In the genomic region with DNA sequence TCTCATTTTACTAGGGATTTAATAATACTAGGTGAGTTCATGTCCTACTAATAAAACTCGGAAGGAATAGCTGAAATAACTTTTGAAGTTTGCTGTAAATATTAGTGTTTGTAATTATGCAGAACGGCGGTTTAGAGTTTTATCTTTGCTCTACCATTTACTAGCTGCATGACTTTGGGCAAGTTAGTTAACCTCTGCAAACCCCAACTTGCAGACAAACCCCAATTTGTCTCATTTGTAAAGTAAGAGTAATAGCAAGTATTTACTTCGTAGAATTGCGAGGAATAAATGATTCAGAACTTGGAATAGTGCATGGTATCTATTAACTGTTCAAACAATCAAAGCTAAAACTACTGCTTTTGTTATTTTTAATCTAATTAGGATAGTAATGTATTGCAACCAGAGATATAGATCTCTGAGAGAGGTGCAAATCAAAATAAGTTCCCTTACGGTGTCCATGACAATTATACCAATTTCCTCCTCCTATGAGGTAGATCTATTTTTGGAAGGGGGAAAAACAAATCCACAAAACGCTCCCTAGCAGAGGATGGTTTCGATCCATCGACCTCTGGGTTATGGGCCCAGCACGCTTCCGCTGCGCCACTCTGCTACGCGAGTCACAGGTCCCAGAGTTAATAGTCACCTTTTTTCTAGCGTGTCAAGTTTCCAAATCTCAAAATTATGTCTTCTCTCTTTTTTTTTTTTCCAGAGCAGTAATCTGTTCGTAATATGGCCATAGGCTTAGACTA, we compare ENCODE assay signal across 1 cellular context.
TF ChIP-seq lines count a peak whose summit lies in the region.

No MANE protein-coding gene starts in this region.

TF ChIP-seq in HepG2, 621 proteins besides CTCF, POLR2A, EP300 and RAD21 (continued from another document and continues in another):
- TF ChIP-seq ZSCAN22 (CRISPR knock-in tag; IDR thresholded peaks at IDR 0.05) (no peak), NFIC (IDR thresholded peaks at IDR 0.05; ENCODE audit: low read length) (no peak), BRD4 (CRISPR knock-in tag; IDR thresholded peaks at IDR 0.05) (no peak), CBX1 (IDR thresholded peaks at IDR 0.05; ENCODE audit: low read depth) (peak; percentile 70), ZNF777 (CRISPR knock-in tag; IDR thresholded peaks at IDR 0.05) (no peak; the same call in 1 of the 2 replicates), ZGPAT (CRISPR knock-in tag; IDR thresholded peaks at IDR 0.05) (peak; percentile 93), ZSCAN9 (CRISPR knock-in tag; IDR thresholded peaks at IDR 0.05; ENCODE audit: borderline replicate concordance) (peak; percentile 59; the same call in 1 of the 2 replicates), ZNF83 (CRISPR knock-in tag; IDR thresholded peaks at IDR 0.05; ENCODE audit: borderline replicate concordance) (no peak), GATAD2A (CRISPR knock-in tag; IDR thresholded peaks at IDR 0.05) (peak; percentile 90), ZNF552 (CRISPR knock-in tag; IDR thresholded peaks at IDR 0.05; ENCODE audit: borderline replicate concordance) (no peak), ZNF12 (CRISPR knock-in tag; IDR thresholded peaks at IDR 0.05) (peak; percentile 70; the same call in 1 of the 2 replicates), ZNF510 (CRISPR knock-in tag; IDR thresholded peaks at IDR 0.05; ENCODE audit: low read depth) (no peak), CHD2 (IDR thresholded peaks at IDR 0.05; ENCODE audit: low read depth, low read length) (no peak), MATR3 (CRISPR knock-in tag; IDR thresholded peaks at IDR 0.05) (no peak), ZNF530 (CRISPR knock-in tag; IDR thresholded peaks at IDR 0.05; ENCODE audit: low read depth) (no peak), CCAR2 (optimal IDR thresholded peaks at IDR 0.05; ENCODE audit: low read depth, low read length) (no peak), HNRNPLL (IDR thresholded peaks at IDR 0.05; ENCODE audit: low read depth, low read length, poor library complexity, severe bottlenecking) (no peak), FOXK1 (CRISPR knock-in tag; IDR thresholded peaks at IDR 0.05; ENCODE audit: borderline replicate concordance, low read depth) (peak; percentile 84; the same call in 1 of the 2 replicates), ZNF34 (CRISPR knock-in tag; IDR thresholded peaks at IDR 0.05; ENCODE audit: borderline replicate concordance) (no peak), ZFY (CRISPR knock-in tag; IDR thresholded peaks at IDR 0.05) (0 out of 2 replicates have a peak, but pooled peaks have one; percentile 35), ZNF564 (CRISPR knock-in tag; IDR thresholded peaks at IDR 0.05) (no peak), HOXA9 (CRISPR knock-in tag; IDR thresholded peaks at IDR 0.05; ENCODE audit: borderline replicate concordance) (no peak), ZNF891 (CRISPR knock-in tag; IDR thresholded peaks at IDR 0.05) (no peak), ZNF546 (CRISPR knock-in tag; conservative IDR thresholded peaks at IDR 0.05) (no peak), MAFK (conservative IDR thresholded peaks at IDR 0.05 in 1 of 2, IDR thresholded peaks at IDR 0.05 in 1 of 2; ENCODE audit: low read length in 2 of 2) (no peak), ZNF724P (CRISPR knock-in tag; IDR thresholded peaks at IDR 0.05; ENCODE audit: borderline replicate concordance) (no peak), RXRA (CRISPR knock-in tag; IDR thresholded peaks at IDR 0.05) (peak; percentile 28; the same call in 1 of the 2 replicates), NRL (CRISPR knock-in tag; IDR thresholded peaks at IDR 0.05; ENCODE audit: borderline replicate concordance) (no peak), UBTF (CRISPR knock-in tag; IDR thresholded peaks at IDR 0.05) (0 out of 2 replicates have a peak, but pooled peaks have one; percentile 30), ZBTB38 (CRISPR knock-in tag; IDR thresholded peaks at IDR 0.05) (no peak), NR3C1 (CRISPR knock-in tag; IDR thresholded peaks at IDR 0.05) (no peak), KMT2B (CRISPR knock-in tag; IDR thresholded peaks at IDR 0.05) (peak; percentile 50; the same call in 1 of the 2 replicates), ZNF589 (CRISPR knock-in tag; conservative IDR thresholded peaks at IDR 0.05) (no peak), RELA (CRISPR knock-in tag; IDR thresholded peaks at IDR 0.05) (no peak), ZSCAN12 (CRISPR knock-in tag; IDR thresholded peaks at IDR 0.05) (no peak), SAP130 (CRISPR knock-in tag; IDR thresholded peaks at IDR 0.05; ENCODE audit: low read depth) (peak; percentile 79), CBFB (CRISPR knock-in tag; IDR thresholded peaks at IDR 0.05) (peak; percentile 47; the same call in 1 of the 2 replicates), ZNF225 (CRISPR knock-in tag; IDR thresholded peaks at IDR 0.05) (no peak), ZNF709 (CRISPR knock-in tag; IDR thresholded peaks at IDR 0.05) (no peak), REL (CRISPR knock-in tag; conservative IDR thresholded peaks at IDR 0.05) (no peak), E2F1 (CRISPR knock-in tag; IDR thresholded peaks at IDR 0.05) (no peak), NFE2L1 (CRISPR knock-in tag; IDR thresholded peaks at IDR 0.05; ENCODE audit: borderline replicate concordance) (no peak), CHCHD3 (CRISPR knock-in tag; IDR thresholded peaks at IDR 0.05) (no peak), IRX3 (CRISPR knock-in tag; IDR thresholded peaks at IDR 0.05; ENCODE audit: borderline replicate concordance, low read depth) (no peak), KLF13 (CRISPR knock-in tag; IDR thresholded peaks at IDR 0.05) (no peak)
- TF ChIP-seq, protein P1, sequence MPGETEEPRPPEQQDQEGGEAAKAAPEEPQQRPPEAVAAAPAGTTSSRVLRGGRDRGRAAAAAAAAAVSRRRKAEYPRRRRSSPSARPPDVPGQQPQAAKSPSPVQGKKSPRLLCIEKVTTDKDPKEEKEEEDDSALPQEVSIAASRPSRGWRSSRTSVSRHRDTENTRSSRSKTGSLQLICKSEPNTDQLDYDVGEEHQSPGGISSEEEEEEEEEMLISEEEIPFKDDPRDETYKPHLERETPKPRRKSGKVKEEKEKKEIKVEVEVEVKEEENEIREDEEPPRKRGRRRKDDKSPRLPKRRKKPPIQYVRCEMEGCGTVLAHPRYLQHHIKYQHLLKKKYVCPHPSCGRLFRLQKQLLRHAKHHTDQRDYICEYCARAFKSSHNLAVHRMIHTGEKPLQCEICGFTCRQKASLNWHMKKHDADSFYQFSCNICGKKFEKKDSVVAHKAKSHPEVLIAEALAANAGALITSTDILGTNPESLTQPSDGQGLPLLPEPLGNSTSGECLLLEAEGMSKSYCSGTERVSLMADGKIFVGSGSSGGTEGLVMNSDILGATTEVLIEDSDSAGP (CRISPR knock-in tag; IDR thresholded peaks at IDR 0.05; ENCODE audit: borderline replicate concordance) = no peak
- TF ChIP-seq, protein P2, sequence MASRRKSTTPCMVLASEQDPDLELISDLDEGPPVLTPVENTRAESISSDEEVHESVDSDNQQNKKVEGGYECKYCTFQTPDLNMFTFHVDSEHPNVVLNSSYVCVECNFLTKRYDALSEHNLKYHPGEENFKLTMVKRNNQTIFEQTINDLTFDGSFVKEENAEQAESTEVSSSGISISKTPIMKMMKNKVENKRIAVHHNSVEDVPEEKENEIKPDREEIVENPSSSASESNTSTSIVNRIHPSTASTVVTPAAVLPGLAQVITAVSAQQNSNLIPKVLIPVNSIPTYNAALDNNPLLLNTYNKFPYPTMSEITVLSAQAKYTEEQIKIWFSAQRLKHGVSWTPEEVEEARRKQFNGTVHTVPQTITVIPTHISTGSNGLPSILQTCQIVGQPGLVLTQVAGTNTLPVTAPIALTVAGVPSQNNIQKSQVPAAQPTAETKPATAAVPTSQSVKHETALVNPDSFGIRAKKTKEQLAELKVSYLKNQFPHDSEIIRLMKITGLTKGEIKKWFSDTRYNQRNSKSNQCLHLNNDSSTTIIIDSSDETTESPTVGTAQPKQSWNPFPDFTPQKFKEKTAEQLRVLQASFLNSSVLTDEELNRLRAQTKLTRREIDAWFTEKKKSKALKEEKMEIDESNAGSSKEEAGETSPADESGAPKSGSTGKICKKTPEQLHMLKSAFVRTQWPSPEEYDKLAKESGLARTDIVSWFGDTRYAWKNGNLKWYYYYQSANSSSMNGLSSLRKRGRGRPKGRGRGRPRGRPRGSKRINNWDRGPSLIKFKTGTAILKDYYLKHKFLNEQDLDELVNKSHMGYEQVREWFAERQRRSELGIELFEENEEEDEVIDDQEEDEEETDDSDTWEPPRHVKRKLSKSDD (CRISPR knock-in tag; IDR thresholded peaks at IDR 0.05; ENCODE audit: low read depth) = no peak
- TF ChIP-seq, protein P3, sequence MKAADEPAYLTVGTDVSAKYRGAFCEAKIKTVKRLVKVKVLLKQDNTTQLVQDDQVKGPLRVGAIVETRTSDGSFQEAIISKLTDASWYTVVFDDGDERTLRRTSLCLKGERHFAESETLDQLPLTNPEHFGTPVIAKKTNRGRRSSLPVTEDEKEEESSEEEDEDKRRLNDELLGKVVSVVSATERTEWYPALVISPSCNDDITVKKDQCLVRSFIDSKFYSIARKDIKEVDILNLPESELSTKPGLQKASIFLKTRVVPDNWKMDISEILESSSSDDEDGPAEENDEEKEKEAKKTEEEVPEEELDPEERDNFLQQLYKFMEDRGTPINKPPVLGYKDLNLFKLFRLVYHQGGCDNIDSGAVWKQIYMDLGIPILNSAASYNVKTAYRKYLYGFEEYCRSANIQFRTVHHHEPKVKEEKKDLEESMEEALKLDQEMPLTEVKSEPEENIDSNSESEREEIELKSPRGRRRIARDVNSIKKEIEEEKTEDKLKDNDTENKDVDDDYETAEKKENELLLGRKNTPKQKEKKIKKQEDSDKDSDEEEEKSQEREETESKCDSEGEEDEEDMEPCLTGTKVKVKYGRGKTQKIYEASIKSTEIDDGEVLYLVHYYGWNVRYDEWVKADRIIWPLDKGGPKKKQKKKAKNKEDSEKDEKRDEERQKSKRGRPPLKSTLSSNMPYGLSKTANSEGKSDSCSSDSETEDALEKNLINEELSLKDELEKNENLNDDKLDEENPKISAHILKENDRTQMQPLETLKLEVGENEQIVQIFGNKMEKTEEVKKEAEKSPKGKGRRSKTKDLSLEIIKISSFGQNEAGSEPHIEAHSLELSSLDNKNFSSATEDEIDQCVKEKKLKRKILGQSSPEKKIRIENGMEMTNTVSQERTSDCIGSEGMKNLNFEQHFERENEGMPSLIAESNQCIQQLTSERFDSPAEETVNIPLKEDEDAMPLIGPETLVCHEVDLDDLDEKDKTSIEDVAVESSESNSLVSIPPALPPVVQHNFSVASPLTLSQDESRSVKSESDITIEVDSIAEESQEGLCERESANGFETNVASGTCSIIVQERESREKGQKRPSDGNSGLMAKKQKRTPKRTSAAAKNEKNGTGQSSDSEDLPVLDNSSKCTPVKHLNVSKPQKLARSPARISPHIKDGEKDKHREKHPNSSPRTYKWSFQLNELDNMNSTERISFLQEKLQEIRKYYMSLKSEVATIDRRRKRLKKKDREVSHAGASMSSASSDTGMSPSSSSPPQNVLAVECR (CRISPR knock-in tag; IDR thresholded peaks at IDR 0.05; ENCODE audit: borderline replicate concordance) = no peak; the same call in 1 of the 2 replicates
